ENCODE assay signal across 33 cellular contexts in genomic region chr13:42681394-42681793, GRCh38.
"Had no signal": no experiment of that assay in that cellular context is flagged by ENCODE, and none has a peak within 500 bp of the region (broad histone marks: within the 10 kb centered on the region; RNA-seq: fewer than 3 reads in every experiment).

No MANE protein-coding gene starts in this region.

- H3K9me3 Mint-ChIP-seq: activated CD4-positive, alpha-beta memory T cell treated with anti-CD3 and anti-CD28 coated beads for 36 hours; activated CD4-positive, alpha-beta T cell treated with anti-CD3 and anti-CD28 coated beads, Interleukin-2, amount 10 ng/mL, durations not matched to agents 7 days and 5 days; activated naive CD4-positive, alpha-beta T cell treated with anti-CD3 and anti-CD28 coated beads, Interleukin-2, amount 10 ng/mL, durations not matched to agents 7 days and 5 days; activated naive CD8-positive, alpha-beta T cell treated with anti-CD3 and anti-CD28 coated beads, Interleukin-2, amount 50 U/mL, for 24 hours; activated T-cell treated with anti-CD3 and anti-CD28 coated beads, Interleukin-2, amount 50 U/mL, for 4 hours; T-helper 1 cell treated with Interleukin-12 subunit alpha and Interleukin-12 subunit beta and Interleukin-4 antibody, amounts not matched to agents 30 μg/mL and 1 μg/mL, for 36 hours; T-helper 2 cell treated with Interferon-gamma antibody and Interleukin-4, amounts not matched to agents 5 μg/mL and 100 μg/mL, for 36 hours; WTC11 had no signal

- DNase-seq: activated CD4-positive, alpha-beta memory T cell treated with anti-CD3 and anti-CD28 coated beads for 36 hours; activated CD4-positive, alpha-beta T cell treated with anti-CD3 and anti-CD28 coated beads for 36 hours; activated CD4-positive, alpha-beta T cell treated with anti-CD3 and anti-CD28 coated beads, Interleukin-2, amount 10 ng/mL, durations not matched to agents 7 days and 5 days; activated CD8-positive, alpha-beta memory T cell treated with anti-CD3 and anti-CD28 coated beads, Interleukin-2, amount 50 U/mL, for 4 hours; activated effector memory CD4-positive, alpha-beta T cell treated with Interleukin-2 at 50 U/mL for 16 hours; activated naive CD4-positive, alpha-beta T cell treated with anti-CD3 and anti-CD28 coated beads, Interleukin-2, amount 10 ng/mL, durations not matched to agents 7 days and 5 days; activated naive CD8-positive, alpha-beta T cell treated with anti-CD3 and anti-CD28 coated beads, Interleukin-2, amount 50 U/mL, for 24 hours; activated T-cell treated with anti-CD3 and anti-CD28 coated beads for 4 hours; activated T-cell treated with anti-CD3 and anti-CD28 coated beads, Interleukin-2, amount 50 U/mL, for 4 hours; cerebellar nuclear complex; Kasumi-1; MG63; NCI-H1048; NCI-H1105 treated with DMSO at 0.1 percent for 48 hours; NCI-H1436 treated with DMSO at 0.1 percent for 48 hours; NCI-H187 treated with DMSO at 0.1 percent for 48 hours; NCI-H2081; NCI-H345; NCI-H510A; NCI-H526; NCI-H774; PC-3; Peyer's patch; RPMI8226; SHP77 treated with DMSO at 0.1 percent for 48 hours; SK-N-SH had no signal

- H3K27me3 ChIP-seq: MG63, Peyer's patch, SJSA1 had no signal

- H3K4me3 Mint-ChIP-seq: activated CD4-positive, alpha-beta memory T cell treated with anti-CD3 and anti-CD28 coated beads for 36 hours; activated CD4-positive, alpha-beta T cell treated with anti-CD3 and anti-CD28 coated beads for 36 hours; activated CD4-positive, alpha-beta T cell treated with anti-CD3 and anti-CD28 coated beads, Interleukin-2, amount 10 ng/mL, durations not matched to agents 7 days and 5 days; activated naive CD4-positive, alpha-beta T cell treated with anti-CD3 and anti-CD28 coated beads, Interleukin-2, amount 10 ng/mL, durations not matched to agents 7 days and 5 days; activated naive CD8-positive, alpha-beta T cell; activated naive CD8-positive, alpha-beta T cell treated with anti-CD3 and anti-CD28 coated beads, Interleukin-2, amount 50 U/mL, for 24 hours; activated T-cell treated with anti-CD3 and anti-CD28 coated beads, Interleukin-2, amount 50 U/mL, for 4 hours; brain; T-helper 1 cell treated with Interleukin-12 subunit alpha and Interleukin-12 subunit beta and Interleukin-4 antibody, amounts not matched to agents 30 μg/mL and 1 μg/mL, for 36 hours; T-helper 2 cell treated with Interferon-gamma antibody and Interleukin-4, amounts not matched to agents 5 μg/mL and 100 μg/mL, for 36 hours; WTC11 had no signal

- H3K27ac Mint-ChIP-seq: activated CD4-positive, alpha-beta memory T cell treated with anti-CD3 and anti-CD28 coated beads for 36 hours; activated CD4-positive, alpha-beta T cell treated with anti-CD3 and anti-CD28 coated beads for 36 hours; activated CD4-positive, alpha-beta T cell treated with anti-CD3 and anti-CD28 coated beads, Interleukin-2, amount 10 ng/mL, durations not matched to agents 7 days and 5 days; activated naive CD4-positive, alpha-beta T cell treated with anti-CD3 and anti-CD28 coated beads, Interleukin-2, amount 10 ng/mL, durations not matched to agents 7 days and 5 days; activated naive CD8-positive, alpha-beta T cell; activated naive CD8-positive, alpha-beta T cell treated with anti-CD3 and anti-CD28 coated beads, Interleukin-2, amount 50 U/mL, for 24 hours; brain; T-helper 1 cell treated with Interleukin-12 subunit alpha and Interleukin-12 subunit beta and Interleukin-4 antibody, amounts not matched to agents 30 μg/mL and 1 μg/mL, for 36 hours; T-helper 2 cell treated with Interferon-gamma antibody and Interleukin-4, amounts not matched to agents 5 μg/mL and 100 μg/mL, for 36 hours; WTC11 had no signal

- H3K27ac ChIP-seq: Peyer's patch, SJSA1 had no signal

- H3K4me2 ChIP-seq: SK-N-SH had no signal

- H3K4me1 ChIP-seq: Peyer's patch, SJSA1 had no signal

- H3K4me3 ChIP-seq: MG63, Peyer's patch, SJSA1 had no signal

- H3K4me1 Mint-ChIP-seq: activated CD4-positive, alpha-beta T cell treated with anti-CD3 and anti-CD28 coated beads for 36 hours; activated CD4-positive, alpha-beta T cell treated with anti-CD3 and anti-CD28 coated beads, Interleukin-2, amount 10 ng/mL, durations not matched to agents 7 days and 5 days; activated naive CD4-positive, alpha-beta T cell treated with anti-CD3 and anti-CD28 coated beads, Interleukin-2, amount 10 ng/mL, durations not matched to agents 7 days and 5 days; activated naive CD8-positive, alpha-beta T cell treated with anti-CD3 and anti-CD28 coated beads, Interleukin-2, amount 50 U/mL, for 24 hours; brain had no signal

- ATAC-seq: activated CD4-positive, alpha-beta T cell treated with anti-CD3 and anti-CD28 coated beads for 36 hours; activated CD4-positive, CD25-positive, alpha-beta regulatory T cell treated with anti-CD3 and anti-CD28 coated beads, Interleukin-2, amount 50 U/mL, for 24 hours; activated naive CD8-positive, alpha-beta T cell treated with anti-CD3 and anti-CD28 coated beads, Interleukin-2, amount 50 U/mL, for 24 hours; activated T-cell treated with anti-CD3 and anti-CD28 coated beads, Interleukin-2, amount 50 U/mL, for 4 hours; PC-3; WTC11 had no signal

- H3K36me3 ChIP-seq: MG63, Peyer's patch, SJSA1 had no signal

- H3K9me2 ChIP-seq: SK-N-SH had no signal

- H3K36me3 Mint-ChIP-seq: activated CD4-positive, alpha-beta memory T cell treated with anti-CD3 and anti-CD28 coated beads for 36 hours; activated naive CD4-positive, alpha-beta T cell treated with anti-CD3 and anti-CD28 coated beads, Interleukin-2, amount 10 ng/mL, durations not matched to agents 7 days and 5 days; activated naive CD8-positive, alpha-beta T cell; brain; WTC11 had no signal
